In the genomic region with DNA sequence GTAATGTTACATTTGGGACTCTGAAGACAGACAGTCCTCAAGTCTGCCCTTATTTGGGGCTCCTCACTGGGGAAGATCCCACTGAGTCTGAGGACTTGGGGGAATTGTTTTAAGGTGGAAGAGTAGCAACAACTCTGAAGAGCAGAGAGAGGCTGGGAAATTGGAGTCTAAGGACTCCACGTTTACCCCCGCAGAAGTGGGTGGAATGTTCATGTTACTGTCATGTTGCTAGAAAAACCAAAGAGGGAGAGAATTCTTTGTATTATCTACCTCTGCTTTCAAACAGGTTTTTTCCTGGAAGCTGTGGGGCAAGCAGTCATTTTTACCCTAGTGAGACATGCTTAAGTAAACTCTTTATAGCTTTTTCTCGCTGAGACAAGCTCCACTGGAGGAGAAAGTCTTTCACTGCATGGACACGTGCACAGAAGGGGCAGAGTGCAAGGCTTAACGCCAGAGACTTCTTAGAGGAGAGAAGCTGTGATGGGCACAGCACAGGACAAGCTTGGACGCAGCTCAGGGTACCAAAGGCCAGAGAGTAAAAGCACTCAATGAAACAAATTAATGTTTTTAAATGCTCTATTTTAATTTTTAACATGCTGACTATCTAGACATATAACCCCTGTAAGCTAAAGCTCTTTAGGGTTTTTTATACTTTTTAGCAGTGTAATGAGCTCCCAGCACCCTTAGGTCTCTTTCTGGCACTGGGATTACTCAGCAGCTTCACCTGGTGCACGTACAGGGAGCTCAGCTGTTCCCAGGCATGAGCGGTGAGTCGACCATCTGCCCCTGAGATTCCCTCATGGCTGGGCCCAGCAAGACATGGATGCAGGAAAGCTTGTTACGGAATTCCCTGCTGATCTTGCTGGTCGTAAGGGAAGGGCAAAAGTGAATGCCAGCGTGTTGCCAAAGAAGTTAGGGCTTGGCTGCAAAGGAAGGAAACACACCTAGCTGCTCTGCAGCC, we compare ENCODE assay signal across 23 cellular contexts. TPM values are rescaled to one million over a fixed set of nuclear protein-coding genes. Genes with fewer than 3 reads are reported as not detected.
DNase-seq lines count a peak whose midpoint lies in the region; ATAC-seq and TF ChIP-seq lines count a peak whose summit lies in the region.
"Had no signal": no experiment of that assay in that cellular context is flagged by ENCODE, and none has a peak within 500 bp of the region (broad histone marks: within the 10 kb centered on the region; RNA-seq: fewer than 3 reads in every experiment).

No MANE protein-coding gene starts in this region.

- H3K4me3 ChIP-seq in epithelial cell of esophagus (ENCODE audit: low read length): no peak overlapping the region
- H3K4me3 ChIP-seq: adrenal gland, HAP-1, K562, ovary, right lobe of liver, upper lobe of right lung had no signal

- CTCF ChIA-PET in activated CD8-positive, alpha-beta T cell treated with anti-CD3 and anti-CD28 coated beads for 36 hours (lab: Charles Lee): interaction anchor here (1.0 to 1.2 kb wide), 3 partner anchors 13 to 94 kb away, joined by 3 to 4 read pairs (median 3); no protein-coding TSS in a partner anchor

- in situ Hi-C loops in ACHN (cut with HindIII; ENCODE audit: low pct_ligation_motif_present, low pct_unique_long_range_greater_than_20kb, low sequenced_read_pairs): no loop called here

- peak; percentile 66 for DNase-seq in ACHN
- peak; percentile 82 for DNase-seq in NCI-H2171 treated with DMSO at 0.1 percent for 48 hours (lab: John Stamatoyannopoulos, UW)
- DNase-seq in epithelial cell of esophagus (ENCODE audit: low read depth): peak; percentile 58
- peak; percentile 26 for DNase-seq in mesenteric fat pad (ENCODE audit: low spot score)
- DNase-seq in AG20443 (ENCODE audit: low spot score): no peak
- no peak for DNase-seq in DMS153 treated with DMSO at 0.1 percent for 48 hours (lab: John Stamatoyannopoulos, UW; ENCODE audit: unreplicated experiment)
- DNase-seq in activated CD8-positive, alpha-beta T cell treated with anti-CD3 and anti-CD28 coated beads for 36 hours: no peak
- DNase-seq: CD4-positive, alpha-beta memory T cell; effector memory CD4-positive, alpha-beta T cell; hippocampal formation; NCI-H1048; NCI-H2081 treated with DMSO at 0.1 percent for 48 hours; NCI-H510A treated with DMSO at 0.1 percent for 48 hours; right lobe of liver; stimulated activated naive CD8-positive, alpha-beta T cell treated with anti-CD3 and anti-CD28 coated beads, Interleukin-15, amount 100 ng/mL, for 72 hours; upper lobe of right lung had no signal

- no peaks in the 10 kb centered on the region for H3K27me3 Mint-ChIP-seq in activated CD8-positive, alpha-beta T cell treated with anti-CD3 and anti-CD28 coated beads for 36 hours
- H3K27me3 Mint-ChIP-seq: stimulated activated naive CD8-positive, alpha-beta T cell treated with anti-CD3 and anti-CD28 coated beads, Interleukin-15, amount 100 ng/mL, for 72 hours had no signal

- no peaks in the 10 kb centered on the region for H3K9me3 Mint-ChIP-seq in activated CD8-positive, alpha-beta T cell treated with anti-CD3 and anti-CD28 coated beads for 36 hours
- H3K9me3 Mint-ChIP-seq: CD4-positive, alpha-beta memory T cell; stimulated activated naive CD8-positive, alpha-beta T cell treated with anti-CD3 and anti-CD28 coated beads, Interleukin-15, amount 100 ng/mL, for 72 hours had no signal

- POLR2A ChIA-PET in activated CD8-positive, alpha-beta T cell treated with anti-CD3 and anti-CD28 coated beads for 36 hours (lab: Charles Lee): no interaction called here

- H3K4me1 Mint-ChIP-seq in activated CD8-positive, alpha-beta T cell treated with anti-CD3 and anti-CD28 coated beads for 36 hours (ENCODE audit: low read depth): no peaks in the 10 kb centered on the region
- H3K4me1 Mint-ChIP-seq: CD4-positive, alpha-beta memory T cell; stimulated activated naive CD8-positive, alpha-beta T cell treated with anti-CD3 and anti-CD28 coated beads, Interleukin-15, amount 100 ng/mL, for 72 hours had no signal

- ATAC-seq in GM21515 (IDR thresholded peaks at IDR 0.05; ENCODE audit: unreplicated experiment): no peak
- no peak for ATAC-seq in activated CD8-positive, alpha-beta T cell treated with anti-CD3 and anti-CD28 coated beads for 36 hours
- ATAC-seq: activated CD4-positive, CD25-positive, alpha-beta regulatory T cell treated with anti-CD3 and anti-CD28 coated beads, Interleukin-2, amount 50 U/mL, for 24 hours; K562; right lobe of liver; stimulated activated naive CD8-positive, alpha-beta T cell treated with anti-CD3 and anti-CD28 coated beads, Interleukin-15, amount 100 ng/mL, for 72 hours; upper lobe of right lung had no signal

- no peak for TF ChIP-seq CTCF in epithelial cell of esophagus (IDR thresholded peaks at IDR 0.05; ENCODE audit: insufficient read depth, low read depth, low read length, missing control alignments)
- TF ChIP-seq CTCF in activated CD8-positive, alpha-beta T cell treated with anti-CD3 and anti-CD28 coated beads for 36 hours (IDR thresholded peaks at IDR 0.05): no peak

- no peak overlapping the region for H3K4me3 Mint-ChIP-seq in activated CD8-positive, alpha-beta T cell treated with anti-CD3 and anti-CD28 coated beads for 36 hours
- H3K4me3 Mint-ChIP-seq: CD4-positive, alpha-beta memory T cell; stimulated activated naive CD8-positive, alpha-beta T cell treated with anti-CD3 and anti-CD28 coated beads, Interleukin-15, amount 100 ng/mL, for 72 hours had no signal

- intact Hi-C loops in activated CD8-positive, alpha-beta T cell treated with anti-CD3 and anti-CD28 coated beads for 36 hours (cut with micrococcal nuclease): no loop called here

- H3K36me3 Mint-ChIP-seq in activated CD8-positive, alpha-beta T cell treated with anti-CD3 and anti-CD28 coated beads for 36 hours (ENCODE audit: low read depth): no peaks in the 10 kb centered on the region
- H3K36me3 Mint-ChIP-seq: CD4-positive, alpha-beta memory T cell had no signal

- H3K27ac Mint-ChIP-seq in activated CD8-positive, alpha-beta T cell treated with anti-CD3 and anti-CD28 coated beads for 36 hours: no peak overlapping the region
- H3K27ac Mint-ChIP-seq: CD4-positive, alpha-beta memory T cell; stimulated activated naive CD8-positive, alpha-beta T cell treated with anti-CD3 and anti-CD28 coated beads, Interleukin-15, amount 100 ng/mL, for 72 hours had no signal

RNA-seq across cellular contexts. Expression of a gene that starts 54.5 kb away (rescaled TPM):
- 87.0 TPM for total RNA-seq in mesenteric fat pad
- 100 to 1,000 TPM in 1 of 2 experiments, 10 to 100 TPM in 1; 95.2 to 102 TPM for total RNA-seq in activated CD8-positive, alpha-beta T cell treated with anti-CD3 and anti-CD28 coated beads for 36 hours

RNA-seq across cellular contexts. Expression of a gene that starts 58.6 kb away (rescaled TPM):
- total RNA-seq in mesenteric fat pad: 1.1 TPM
- not detected for total RNA-seq in activated CD8-positive, alpha-beta T cell treated with anti-CD3 and anti-CD28 coated beads for 36 hours
- total RNA-seq: CD4-positive, alpha-beta memory T cell; K562; mononuclear cell; upper lobe of right lung had no signal

Comparison
In these comparisons a context has a peak if more than half of its experiments do, and no peak if none do; other contexts are left out.
1. DNase-seq: peak in ACHN (single experiment), NCI-H2171 treated with DMSO at 0.1 percent for 48 hours (single experiment), epithelial cell of esophagus (single experiment) and mesenteric fat pad (single experiment); none in AG20443 (single experiment), DMS153 treated with DMSO at 0.1 percent for 48 hours (single experiment) and activated CD8-positive, alpha-beta T cell treated with anti-CD3 and anti-CD28 coated beads for 36 hours (single experiment).